In genomic region chr2:164693390-164693789, GRCh38 we compare ENCODE assay signal across 21 cellular contexts.
DNase-seq lines count a peak whose midpoint lies in the region; ATAC-seq, FAIRE-seq and TF ChIP-seq lines count a peak whose summit lies in the region.
"Had no signal": no experiment of that assay in that cellular context is flagged by ENCODE, and none has a peak within 500 bp of the region (broad histone marks: within the 10 kb centered on the region; RNA-seq: fewer than 3 reads in every experiment).

No MANE protein-coding gene starts in this region.

- peaks cover 15 to 48% of the 10 kb centered on the region in 2 experiments for H3K36me3 ChIP-seq in HepG2 (replicated peaks in 1 of 2; ENCODE audit: control insufficient read depth in 1 of 2, insufficient read depth in 2 of 2, low read length in 2 of 2)
- peaks cover 0 to 60% (median 22%) of the 10 kb centered on the region in 4 donors for H3K36me3 ChIP-seq in right lobe of liver

- H3K4me1 Mint-ChIP-seq in type B pancreatic cell (ENCODE audit: unreplicated experiment): no peaks in the 10 kb centered on the region
- H3K4me1 Mint-ChIP-seq: B cell had no signal

- H3K27me3 ChIP-seq in HepG2 (ENCODE audit: control insufficient read depth in 1 of 2, insufficient read depth in 2 of 2, low read length in 2 of 2) (no peaks in the 10 kb centered on the region), right lobe of liver (no peaks in the 10 kb centered on the region)

- CTCF ChIA-PET in HepG2 (lab: Yijun Ruan, JAX; ENCODE audit: low intra/inter-chr PET ratio, low total read pairs): interaction anchor here (0.9 to 1.4 kb wide), 2 partner anchors 18 to 24 kb away, joined by 3 to 7 read pairs; no protein-coding TSS in a partner anchor

- no peak for TF ChIP-seq POLR2A in HepG2 (IDR thresholded peaks at IDR 0.05; ENCODE audit: insufficient read depth in 1 of 2, low read depth in 2 of 2, low read length in 2 of 2)
- no peak for TF ChIP-seq POLR2A in right lobe of liver (IDR thresholded peaks at IDR 0.05)

- peak overlapping the region; percentile 56 for H3K4me2 ChIP-seq in HepG2 (ENCODE audit: low read depth, low read length)

- no peak for TF ChIP-seq RAD21 in HepG2 (CRISPR knock-in tag; IDR thresholded peaks at IDR 0.05)

- H3K27ac ChIP-seq in HepG2 (ENCODE audit: extremely low read length, insufficient read depth, low read length): peak overlapping the region; percentile 57
- no peak overlapping the region for H3K27ac ChIP-seq in right lobe of liver
- H3K27ac ChIP-seq: HL-60 had no signal

- in situ Hi-C loops in HepG2 (cut with HindIII; ENCODE audit: extremely low pct_ligation_motif_present, low pct_unique_long_range_greater_than_20kb): no loop called here

- peak overlapping the region; percentile 48 for H3K4me3 Mint-ChIP-seq in type B pancreatic cell
- H3K4me3 Mint-ChIP-seq: B cell; CD4-positive, alpha-beta T cell; HFFc6 had no signal

- H3K79me2 ChIP-seq in HepG2 (ENCODE audit: insufficient read depth, low read length): peaks cover 5% of the 10 kb centered on the region

- intact Hi-C loops in HepG2 (cut with micrococcal nuclease; ENCODE audit: unreplicated experiment): loop anchor here (1.0 to 5.0 kb wide), 2 partner anchors 18 to 91 kb away; no protein-coding TSS in a partner anchor
- intact Hi-C loops in right lobe of liver (cut with DNase I): no loop called here
- intact Hi-C loops in left colon (cut with DNase I, micrococcal nuclease): no loop called here

- POLR2A ChIA-PET in HepG2 (lab: Yijun Ruan, JAX): interaction anchor here (1.0 to 1.4 kb wide), 4 partner anchors 9 to 185 kb away, joined by 4 to 8 read pairs (median 6); no protein-coding TSS in a partner anchor

- H3K9me3 Mint-ChIP-seq in type B pancreatic cell: no peaks in the 10 kb centered on the region
- H3K9me3 Mint-ChIP-seq: CD4-positive, alpha-beta T cell; HFFc6 had no signal

- peak in 1 of 2 experiments; percentile 94; a peak in 2 of 4 replicates for TF ChIP-seq EP300 in HepG2 (IDR thresholded peaks at IDR 0.05; ENCODE audit: low read depth in 2 of 2, low read length in 2 of 2)
- TF ChIP-seq EP300 in HepG2 (CRISPR knock-in tag; IDR thresholded peaks at IDR 0.05; ENCODE audit: borderline replicate concordance): no peak; the same call in 1 of the 2 replicates

- no TSS peak for BruUV-seq in HepG2 (replicated peaks; lab: Mats Ljungman, UMichigan)

- ATAC-seq in HepG2 (peak; percentile 25; the same call in 2 of the 3 replicates), right lobe of liver (no peak), SK-N-SH treated with all-trans-retinoic acid at 6 μM for 48 hours (peak; percentile 24), left colon (peak; percentile 29), HG03175 (IDR thresholded peaks at IDR 0.05; ENCODE audit: unreplicated experiment) (no peak), HG03108 (IDR thresholded peaks at IDR 0.05; ENCODE audit: unreplicated experiment) (no peak)

- no peaks in the 10 kb centered on the region for H3K27me3 Mint-ChIP-seq in type B pancreatic cell
- H3K27me3 Mint-ChIP-seq: B cell; CD4-positive, alpha-beta T cell had no signal

- TF ChIP-seq CTCF in HepG2 (CRISPR knock-in tag; IDR thresholded peaks at IDR 0.05) (no peak), right lobe of liver (IDR thresholded peaks at IDR 0.05) (no peak), type B pancreatic cell (conservative IDR thresholded peaks at IDR 0.05) (no peak)

- peaks cover 18% of the 10 kb centered on the region for H3K36me3 Mint-ChIP-seq in type B pancreatic cell

- H3K4me3 ChIP-seq in HepG2 (replicated peaks in 1 of 3; ENCODE audit: insufficient read depth in 1 of 3, low read depth in 2 of 3, low read length in 3 of 3): peak overlapping the region in 2 of 3 experiments; percentile 5 to 14; a peak in 2 of 6 replicates
- no peak overlapping the region for H3K4me3 ChIP-seq in right lobe of liver

- no peaks in the 10 kb centered on the region for H4K20me1 ChIP-seq in HepG2 (ENCODE audit: insufficient read depth, low read length)

- peaks cover 76% of the 10 kb centered on the region for H3K4me1 ChIP-seq in HepG2 (ENCODE audit: insufficient read depth, low read length)
- H3K4me1 ChIP-seq in right lobe of liver: peaks cover 0 to 2% (median 0%) of the 10 kb centered on the region in 4 donors

- DNase-seq in HepG2 (ENCODE audit: low spot score): peak; percentile 78
- no peak for DNase-seq in right lobe of liver
- no peak for DNase-seq in left colon
- no peak for DNase-seq in type B pancreatic cell (ENCODE audit: extremely low spot score, unreplicated experiment)
- no peak for DNase-seq in islet precursor cell
- DNase-seq: C1 segment of cervical spinal cord; CD4-positive, alpha-beta T cell; DMS153; DMS79 treated with DMSO at 0.1 percent for 48 hours; EL; GDM1; HCEC 1CT; HFFc6; IMR-90 had no signal

- H3K9ac ChIP-seq in HepG2 (ENCODE audit: insufficient read depth, low read depth, low read length): no peak overlapping the region

- no peak overlapping the region for H2AFZ ChIP-seq in HepG2 (ENCODE audit: low read length)

- H3K27ac Mint-ChIP-seq in type B pancreatic cell: no peak overlapping the region
- H3K27ac Mint-ChIP-seq: B cell; CD4-positive, alpha-beta T cell; HFFc6 had no signal

- FAIRE-seq in HepG2 (lab: Jason Lieb, UNC): no peak
- FAIRE-seq: D721Med, GM19239 had no signal

- H3K9me3 ChIP-seq in HepG2 (ENCODE audit: low read length) (no peaks in the 10 kb centered on the region), right lobe of liver (no peaks in the 10 kb centered on the region)

TF ChIP-seq in HepG2, 621 proteins besides CTCF, POLR2A, EP300 and RAD21 (continues in another document):
- TF ChIP-seq ZNF773 (CRISPR knock-in tag; IDR thresholded peaks at IDR 0.05; ENCODE audit: borderline replicate concordance): no peak
- TF ChIP-seq, protein P1, sequence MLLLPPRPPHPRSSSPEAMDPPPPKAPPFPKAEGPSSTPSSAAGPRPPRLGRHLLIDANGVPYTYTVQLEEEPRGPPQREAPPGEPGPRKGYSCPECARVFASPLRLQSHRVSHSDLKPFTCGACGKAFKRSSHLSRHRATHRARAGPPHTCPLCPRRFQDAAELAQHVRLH (CRISPR knock-in tag; IDR thresholded peaks at IDR 0.05; ENCODE audit: borderline replicate concordance, low read depth): no peak
- no peak for TF ChIP-seq CHCHD3 (CRISPR knock-in tag; IDR thresholded peaks at IDR 0.05)
- no peak for TF ChIP-seq SUZ12 (IDR thresholded peaks at IDR 0.05; ENCODE audit: low read depth, low read length)
- no peak for TF ChIP-seq HHEX (CRISPR knock-in tag; IDR thresholded peaks at IDR 0.05)
- no peak for TF ChIP-seq THAP7 (CRISPR knock-in tag; IDR thresholded peaks at IDR 0.05)
- TF ChIP-seq SOX5 (CRISPR knock-in tag; IDR thresholded peaks at IDR 0.05; ENCODE audit: borderline replicate concordance): peak; percentile 85; the same call in 1 of the 2 replicates
- TF ChIP-seq ZNF496 (CRISPR knock-in tag; IDR thresholded peaks at IDR 0.05; ENCODE audit: insufficient replicate concordance): no peak
- TF ChIP-seq ASH2L (IDR thresholded peaks at IDR 0.05; ENCODE audit: insufficient read length, low read depth, low read length): peak; percentile 30
- peak; percentile 95 for TF ChIP-seq NR2F6 (IDR thresholded peaks at IDR 0.05)
- TF ChIP-seq NR2F6 (CRISPR knock-in tag; IDR thresholded peaks at IDR 0.05): peak; percentile 95
- TF ChIP-seq ZNF589 (CRISPR knock-in tag; conservative IDR thresholded peaks at IDR 0.05): no peak
- TF ChIP-seq ZNF782 (CRISPR knock-in tag; IDR thresholded peaks at IDR 0.05; ENCODE audit: borderline replicate concordance): no peak
- 0 out of 2 replicates have a peak, but pooled peaks have one; percentile 49 for TF ChIP-seq RFXANK (CRISPR knock-in tag; IDR thresholded peaks at IDR 0.05)
- peak; percentile 75 for TF ChIP-seq RCOR2 (CRISPR knock-in tag; IDR thresholded peaks at IDR 0.05)

TF ChIP-seq in SK-N-SH treated with all-trans-retinoic acid at 6 μM for 48 hours, 23 proteins besides CTCF, POLR2A, EP300 and RAD21 (continues in another document):
- no peak for TF ChIP-seq GLIS3 (CRISPR knock-in tag; IDR thresholded peaks at IDR 0.05)
- no peak for TF ChIP-seq ZFP30 (CRISPR knock-in tag; IDR thresholded peaks at IDR 0.05)
- TF ChIP-seq ZNF70 (CRISPR knock-in tag; IDR thresholded peaks at IDR 0.05): no peak
- TF ChIP-seq ZC3H10 (CRISPR knock-in tag; IDR thresholded peaks at IDR 0.05): no peak
- no peak for TF ChIP-seq TCF4 (CRISPR knock-in tag; IDR thresholded peaks at IDR 0.05; ENCODE audit: borderline replicate concordance)
- no peak for TF ChIP-seq CREB5 (CRISPR knock-in tag; IDR thresholded peaks at IDR 0.05; ENCODE audit: low read depth)
- no peak for TF ChIP-seq SNAI2 (CRISPR knock-in tag; IDR thresholded peaks at IDR 0.05)
- TF ChIP-seq, protein P2, sequence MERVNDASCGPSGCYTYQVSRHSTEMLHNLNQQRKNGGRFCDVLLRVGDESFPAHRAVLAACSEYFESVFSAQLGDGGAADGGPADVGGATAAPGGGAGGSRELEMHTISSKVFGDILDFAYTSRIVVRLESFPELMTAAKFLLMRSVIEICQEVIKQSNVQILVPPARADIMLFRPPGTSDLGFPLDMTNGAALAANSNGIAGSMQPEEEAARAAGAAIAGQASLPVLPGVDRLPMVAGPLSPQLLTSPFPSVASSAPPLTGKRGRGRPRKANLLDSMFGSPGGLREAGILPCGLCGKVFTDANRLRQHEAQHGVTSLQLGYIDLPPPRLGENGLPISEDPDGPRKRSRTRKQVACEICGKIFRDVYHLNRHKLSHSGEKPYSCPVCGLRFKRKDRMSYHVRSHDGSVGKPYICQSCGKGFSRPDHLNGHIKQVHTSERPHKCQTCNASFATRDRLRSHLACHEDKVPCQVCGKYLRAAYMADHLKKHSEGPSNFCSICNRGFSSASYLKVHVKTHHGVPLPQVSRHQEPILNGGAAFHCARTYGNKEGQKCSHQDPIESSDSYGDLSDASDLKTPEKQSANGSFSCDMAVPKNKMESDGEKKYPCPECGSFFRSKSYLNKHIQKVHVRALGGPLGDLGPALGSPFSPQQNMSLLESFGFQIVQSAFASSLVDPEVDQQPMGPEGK (CRISPR knock-in tag; IDR thresholded peaks at IDR 0.05; ENCODE audit: borderline replicate concordance): no peak
- no peak for TF ChIP-seq RARB (CRISPR knock-in tag; IDR thresholded peaks at IDR 0.05)

Comparison
In these comparisons a context has a peak if more than half of its experiments do, and no peak if none do; other contexts are left out.
1. ATAC-seq: peak in HepG2 (single experiment), SK-N-SH treated with all-trans-retinoic acid at 6 μM for 48 hours (single experiment) and left colon (single experiment); none in right lobe of liver (0 of 4), HG03175 (single experiment) and HG03108 (single experiment).
2. H3K4me3 ChIP-seq: peak in HepG2 (2 of 3); none in right lobe of liver (0 of 3).